1 cellular context compared by ENCODE assay signal in the genomic region with DNA sequence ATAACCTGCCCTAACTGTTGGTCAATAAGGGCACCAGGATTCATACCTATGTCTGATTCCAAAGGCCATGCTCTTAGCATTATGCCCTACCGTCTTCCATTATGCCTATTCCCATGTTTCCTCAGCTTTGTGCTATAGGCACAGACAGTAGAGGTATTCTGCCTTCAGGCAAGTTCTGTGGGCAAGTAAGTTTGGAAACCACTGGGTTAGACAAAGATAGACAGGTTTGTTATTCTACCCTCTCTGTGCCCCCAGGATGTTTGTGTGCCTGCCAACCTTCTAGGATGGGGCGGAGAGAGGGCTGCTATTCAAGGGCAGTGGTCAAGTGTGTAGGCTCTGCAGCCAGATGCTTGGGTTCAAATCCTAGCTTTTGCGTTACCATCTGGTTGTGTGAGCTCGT.
TF ChIP-seq lines count a peak whose summit lies in the region.

No MANE protein-coding gene starts in this region.

TF ChIP-seq in HepG2, 621 proteins besides CTCF, POLR2A, EP300 and RAD21:
- TF ChIP-seq, protein P1, sequence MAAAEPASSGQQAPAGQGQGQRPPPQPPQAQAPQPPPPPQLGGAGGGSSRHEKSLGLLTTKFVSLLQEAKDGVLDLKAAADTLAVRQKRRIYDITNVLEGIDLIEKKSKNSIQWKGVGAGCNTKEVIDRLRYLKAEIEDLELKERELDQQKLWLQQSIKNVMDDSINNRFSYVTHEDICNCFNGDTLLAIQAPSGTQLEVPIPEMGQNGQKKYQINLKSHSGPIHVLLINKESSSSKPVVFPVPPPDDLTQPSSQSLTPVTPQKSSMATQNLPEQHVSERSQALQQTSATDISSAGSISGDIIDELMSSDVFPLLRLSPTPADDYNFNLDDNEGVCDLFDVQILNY (CRISPR knock-in tag; conservative IDR thresholded peaks at IDR 0.05), result no peak
- TF ChIP-seq THAP11 (CRISPR knock-in tag; IDR thresholded peaks at IDR 0.05) (no peak), SNAI1 (CRISPR knock-in tag; IDR thresholded peaks at IDR 0.05; ENCODE audit: borderline replicate concordance) (no peak), SSRP1 (CRISPR knock-in tag; IDR thresholded peaks at IDR 0.05) (no peak), SIX4 (CRISPR knock-in tag; IDR thresholded peaks at IDR 0.05) (no peak), FOSL2 (CRISPR knock-in tag; IDR thresholded peaks at IDR 0.05) (no peak), DNMT3B (CRISPR knock-in tag; conservative IDR thresholded peaks at IDR 0.05) (no peak), FOXK1 (CRISPR knock-in tag; IDR thresholded peaks at IDR 0.05; ENCODE audit: borderline replicate concordance, low read depth) (no peak), SMAD9 (CRISPR knock-in tag; IDR thresholded peaks at IDR 0.05) (no peak), ZNF234 (CRISPR knock-in tag; conservative IDR thresholded peaks at IDR 0.05) (no peak), DNMT1 (CRISPR knock-in tag; IDR thresholded peaks at IDR 0.05) (no peak), SATB2 (CRISPR knock-in tag; IDR thresholded peaks at IDR 0.05) (no peak)
- TF ChIP-seq, protein P2, sequence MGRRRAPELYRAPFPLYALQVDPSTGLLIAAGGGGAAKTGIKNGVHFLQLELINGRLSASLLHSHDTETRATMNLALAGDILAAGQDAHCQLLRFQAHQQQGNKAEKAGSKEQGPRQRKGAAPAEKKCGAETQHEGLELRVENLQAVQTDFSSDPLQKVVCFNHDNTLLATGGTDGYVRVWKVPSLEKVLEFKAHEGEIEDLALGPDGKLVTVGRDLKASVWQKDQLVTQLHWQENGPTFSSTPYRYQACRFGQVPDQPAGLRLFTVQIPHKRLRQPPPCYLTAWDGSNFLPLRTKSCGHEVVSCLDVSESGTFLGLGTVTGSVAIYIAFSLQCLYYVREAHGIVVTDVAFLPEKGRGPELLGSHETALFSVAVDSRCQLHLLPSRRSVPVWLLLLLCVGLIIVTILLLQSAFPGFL (CRISPR knock-in tag; IDR thresholded peaks at IDR 0.05), result no peak
- TF ChIP-seq, protein P3, sequence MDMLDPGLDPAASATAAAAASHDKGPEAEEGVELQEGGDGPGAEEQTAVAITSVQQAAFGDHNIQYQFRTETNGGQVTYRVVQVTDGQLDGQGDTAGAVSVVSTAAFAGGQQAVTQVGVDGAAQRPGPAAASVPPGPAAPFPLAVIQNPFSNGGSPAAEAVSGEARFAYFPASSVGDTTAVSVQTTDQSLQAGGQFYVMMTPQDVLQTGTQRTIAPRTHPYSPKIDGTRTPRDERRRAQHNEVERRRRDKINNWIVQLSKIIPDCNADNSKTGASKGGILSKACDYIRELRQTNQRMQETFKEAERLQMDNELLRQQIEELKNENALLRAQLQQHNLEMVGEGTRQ (IDR thresholded peaks at IDR 0.05; ENCODE audit: low read depth, low read length), result no peak
- TF ChIP-seq, protein P3 (CRISPR knock-in tag; IDR thresholded peaks at IDR 0.05; ENCODE audit: borderline replicate concordance), result no peak
- TF ChIP-seq, protein P4, sequence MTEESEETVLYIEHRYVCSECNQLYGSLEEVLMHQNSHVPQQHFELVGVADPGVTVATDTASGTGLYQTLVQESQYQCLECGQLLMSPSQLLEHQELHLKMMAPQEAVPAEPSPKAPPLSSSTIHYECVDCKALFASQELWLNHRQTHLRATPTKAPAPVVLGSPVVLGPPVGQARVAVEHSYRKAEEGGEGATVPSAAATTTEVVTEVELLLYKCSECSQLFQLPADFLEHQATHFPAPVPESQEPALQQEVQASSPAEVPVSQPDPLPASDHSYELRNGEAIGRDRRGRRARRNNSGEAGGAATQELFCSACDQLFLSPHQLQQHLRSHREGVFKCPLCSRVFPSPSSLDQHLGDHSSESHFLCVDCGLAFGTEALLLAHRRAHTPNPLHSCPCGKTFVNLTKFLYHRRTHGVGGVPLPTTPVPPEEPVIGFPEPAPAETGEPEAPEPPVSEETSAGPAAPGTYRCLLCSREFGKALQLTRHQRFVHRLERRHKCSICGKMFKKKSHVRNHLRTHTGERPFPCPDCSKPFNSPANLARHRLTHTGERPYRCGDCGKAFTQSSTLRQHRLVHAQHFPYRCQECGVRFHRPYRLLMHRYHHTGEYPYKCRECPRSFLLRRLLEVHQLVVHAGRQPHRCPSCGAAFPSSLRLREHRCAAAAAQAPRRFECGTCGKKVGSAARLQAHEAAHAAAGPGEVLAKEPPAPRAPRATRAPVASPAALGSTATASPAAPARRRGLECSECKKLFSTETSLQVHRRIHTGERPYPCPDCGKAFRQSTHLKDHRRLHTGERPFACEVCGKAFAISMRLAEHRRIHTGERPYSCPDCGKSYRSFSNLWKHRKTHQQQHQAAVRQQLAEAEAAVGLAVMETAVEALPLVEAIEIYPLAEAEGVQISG (CRISPR knock-in tag; IDR thresholded peaks at IDR 0.05), result no peak
- TF ChIP-seq, protein P5, sequence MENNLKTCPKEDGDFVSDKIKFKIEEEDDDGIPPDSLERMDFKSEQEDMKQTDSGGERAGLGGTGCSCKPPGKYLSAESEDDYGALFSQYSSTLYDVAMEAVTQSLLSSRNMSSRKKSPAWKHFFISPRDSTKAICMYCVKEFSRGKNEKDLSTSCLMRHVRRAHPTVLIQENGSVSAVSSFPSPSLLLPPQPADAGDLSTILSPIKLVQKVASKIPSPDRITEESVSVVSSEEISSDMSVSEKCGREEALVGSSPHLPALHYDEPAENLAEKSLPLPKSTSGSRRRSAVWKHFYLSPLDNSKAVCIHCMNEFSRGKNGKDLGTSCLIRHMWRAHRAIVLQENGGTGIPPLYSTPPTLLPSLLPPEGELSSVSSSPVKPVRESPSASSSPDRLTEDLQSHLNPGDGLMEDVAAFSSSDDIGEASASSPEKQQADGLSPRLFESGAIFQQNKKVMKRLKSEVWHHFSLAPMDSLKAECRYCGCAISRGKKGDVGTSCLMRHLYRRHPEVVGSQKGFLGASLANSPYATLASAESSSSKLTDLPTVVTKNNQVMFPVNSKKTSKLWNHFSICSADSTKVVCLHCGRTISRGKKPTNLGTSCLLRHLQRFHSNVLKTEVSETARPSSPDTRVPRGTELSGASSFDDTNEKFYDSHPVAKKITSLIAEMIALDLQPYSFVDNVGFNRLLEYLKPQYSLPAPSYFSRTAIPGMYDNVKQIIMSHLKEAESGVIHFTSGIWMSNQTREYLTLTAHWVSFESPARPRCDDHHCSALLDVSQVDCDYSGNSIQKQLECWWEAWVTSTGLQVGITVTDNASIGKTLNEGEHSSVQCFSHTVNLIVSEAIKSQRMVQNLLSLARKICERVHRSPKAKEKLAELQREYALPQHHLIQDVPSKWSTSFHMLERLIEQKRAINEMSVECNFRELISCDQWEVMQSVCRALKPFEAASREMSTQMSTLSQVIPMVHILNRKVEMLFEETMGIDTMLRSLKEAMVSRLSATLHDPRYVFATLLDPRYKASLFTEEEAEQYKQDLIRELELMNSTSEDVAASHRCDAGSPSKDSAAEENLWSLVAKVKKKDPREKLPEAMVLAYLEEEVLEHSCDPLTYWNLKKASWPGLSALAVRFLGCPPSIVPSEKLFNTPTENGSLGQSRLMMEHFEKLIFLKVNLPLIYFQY (CRISPR knock-in tag; IDR thresholded peaks at IDR 0.05; ENCODE audit: borderline replicate concordance), result no peak
- TF ChIP-seq, protein P6, sequence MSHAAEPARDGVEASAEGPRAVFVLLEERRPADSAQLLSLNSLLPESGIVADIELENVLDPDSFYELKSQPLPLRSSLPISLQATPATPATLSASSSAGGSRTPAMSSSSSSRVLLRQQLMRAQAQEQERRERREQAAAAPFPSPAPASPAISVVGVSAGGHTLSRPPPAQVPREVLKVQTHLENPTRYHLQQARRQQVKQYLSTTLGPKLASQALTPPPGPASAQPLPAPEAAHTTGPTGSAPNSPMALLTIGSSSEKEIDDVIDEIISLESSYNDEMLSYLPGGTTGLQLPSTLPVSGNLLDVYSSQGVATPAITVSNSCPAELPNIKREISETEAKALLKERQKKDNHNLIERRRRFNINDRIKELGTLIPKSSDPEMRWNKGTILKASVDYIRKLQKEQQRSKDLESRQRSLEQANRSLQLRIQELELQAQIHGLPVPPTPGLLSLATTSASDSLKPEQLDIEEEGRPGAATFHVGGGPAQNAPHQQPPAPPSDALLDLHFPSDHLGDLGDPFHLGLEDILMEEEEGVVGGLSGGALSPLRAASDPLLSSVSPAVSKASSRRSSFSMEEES (CRISPR knock-in tag; IDR thresholded peaks at IDR 0.05), result no peak
